Comparison of ENCODE assay signal across 2 cellular contexts in genomic region chr15:29805708-29806104, GRCh38.
A peak's percentile ranks its signal among the peaks of the same experiment; 100 is the strongest.
TF ChIP-seq lines count a peak whose summit lies in the region.

No MANE protein-coding gene starts in this region.

TF ChIP-seq in A549, 52 proteins besides CTCF, POLR2A, EP300 and RAD21:
- peak; percentile 51 for TF ChIP-seq MAFK (IDR thresholded peaks at IDR 0.05; ENCODE audit: partially characterized antibody)
- TF ChIP-seq JUNB (IDR thresholded peaks at IDR 0.05) = no peak

TF ChIP-seq in IMR-90, 13 proteins besides CTCF, POLR2A, EP300 and RAD21:
- TF ChIP-seq CHD1 (IDR thresholded peaks at IDR 0.05; ENCODE audit: low read depth, low read length) (no peak), FOS (IDR thresholded peaks at IDR 0.05; ENCODE audit: low read depth, low read length) (no peak)
